In the genomic region with DNA sequence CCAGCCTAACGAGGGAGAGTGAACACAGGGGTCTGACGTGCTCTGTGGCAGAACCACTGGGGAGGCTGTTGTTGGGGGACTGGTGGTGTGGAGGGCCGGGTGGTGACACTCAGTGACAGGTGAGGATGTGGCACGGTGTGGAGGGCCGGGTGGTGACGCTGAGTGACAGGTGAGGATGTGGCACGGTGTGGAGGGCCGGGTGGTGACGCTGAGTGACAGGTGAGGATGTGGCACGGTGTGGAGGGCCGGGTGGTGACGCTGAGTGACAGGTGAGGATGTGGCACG, we compare ENCODE assay signal across 7 cellular contexts. TPM values are rescaled to one million over a fixed set of nuclear protein-coding genes. Genes with fewer than 3 reads are reported as not detected.
DNase-seq lines count a peak whose midpoint lies in the region; ATAC-seq and TF ChIP-seq lines count a peak whose summit lies in the region.
"Not testable (repeated sequence)": the region's sequence is repeated elsewhere in the genome, so short reads cannot be mapped to it uniquely, and the experiment has no call there.

No MANE protein-coding gene starts in this region.

- peak overlapping the region; percentile 74 for H3K27ac ChIP-seq in CD8-positive, alpha-beta T cell (ENCODE audit: low read depth, low read length)
- H3K27ac ChIP-seq in naive thymus-derived CD4-positive, alpha-beta T cell (ENCODE audit: low read depth, low read length), result peak overlapping the region; percentile 72

- not testable (repeated sequence) for H3K4me3 ChIP-seq in CD8-positive, alpha-beta T cell (ENCODE audit: low read depth, low read length); naive thymus-derived CD4-positive, alpha-beta T cell (ENCODE audit: low read length)

- intact Hi-C loops in CD8-positive, alpha-beta T cell (cut with DNase I, micrococcal nuclease), result loop anchor here in 1 of 2 experiments (2.0 kb wide), 1 partner anchor 18 kb away; a partner anchor contains a TSS
- intact Hi-C loops in naive thymus-derived CD4-positive, alpha-beta T cell (cut with micrococcal nuclease), result not testable (repeated sequence)

- H3K27ac Mint-ChIP-seq in CD8-positive, alpha-beta T cell, result peak overlapping the region; percentile 93
- peak overlapping the region; percentile 79 for H3K27ac Mint-ChIP-seq in activated T-cell treated with anti-CD3 and anti-CD28 coated beads, Interleukin-2, amount 50 U/mL, for 24 hours
- H3K27ac Mint-ChIP-seq in activated naive CD8-positive, alpha-beta T cell, result not testable (repeated sequence)
- peak overlapping the region in 8 of 9 donors; percentile 77 to 99 (median 94) for H3K27ac Mint-ChIP-seq in naive thymus-derived CD4-positive, alpha-beta T cell
- peak overlapping the region; percentile 84 for H3K27ac Mint-ChIP-seq in stimulated activated effector memory CD8-positive, alpha-beta T cell treated with anti-CD3 and anti-CD28 coated beads, Interleukin-12 subunit alpha, Interleukin-12 subunit beta, amount 100 ng/mL, for 72 hours

- H3K9me3 Mint-ChIP-seq in CD8-positive, alpha-beta T cell; activated T-cell treated with anti-CD3 and anti-CD28 coated beads, Interleukin-2, amount 50 U/mL, for 24 hours; activated naive CD8-positive, alpha-beta T cell (ENCODE audit: low read depth); naive thymus-derived CD4-positive, alpha-beta T cell; stimulated activated effector memory CD8-positive, alpha-beta T cell treated with anti-CD3 and anti-CD28 coated beads, Interleukin-12 subunit alpha, Interleukin-12 subunit beta, amount 100 ng/mL, for 72 hours: not testable (repeated sequence)

- peak in 2 of 7 experiments; percentile 64 to 75 for DNase-seq in CD8-positive, alpha-beta T cell
- peak; percentile 31 for DNase-seq in T-helper 22 cell (ENCODE audit: low read depth)
- DNase-seq in activated T-cell treated with anti-CD3 and anti-CD28 coated beads, Interleukin-2, amount 50 U/mL, for 24 hours; stimulated activated effector memory CD8-positive, alpha-beta T cell treated with anti-CD3 and anti-CD28 coated beads, Interleukin-12 subunit alpha, Interleukin-12 subunit beta, amount 100 ng/mL, for 72 hours (ENCODE audit: low spot score in 2 of 2): not testable (repeated sequence)
- peak; percentile 54 for DNase-seq in effector CD4-positive, alpha-beta T cell
- peak in 6 of 9 donors; percentile 52 to 75 (median 62) for DNase-seq in naive thymus-derived CD4-positive, alpha-beta T cell

- H3K27me3 Mint-ChIP-seq in CD8-positive, alpha-beta T cell (ENCODE audit: low read depth); activated T-cell treated with anti-CD3 and anti-CD28 coated beads, Interleukin-2, amount 50 U/mL, for 24 hours; activated naive CD8-positive, alpha-beta T cell; naive thymus-derived CD4-positive, alpha-beta T cell: not testable (repeated sequence)

- H3K36me3 ChIP-seq in CD8-positive, alpha-beta T cell (ENCODE audit: insufficient read depth, low read length); naive thymus-derived CD4-positive, alpha-beta T cell (ENCODE audit: control insufficient read depth in 2 of 3, insufficient read depth in 3 of 3, low read length in 3 of 3): not testable (repeated sequence)

- ATAC-seq in CD8-positive, alpha-beta T cell, result peak; percentile 34
- ATAC-seq in naive thymus-derived CD4-positive, alpha-beta T cell, result peak; percentile 21
- ATAC-seq in stimulated activated effector memory CD8-positive, alpha-beta T cell treated with anti-CD3 and anti-CD28 coated beads, Interleukin-12 subunit alpha, Interleukin-12 subunit beta, amount 100 ng/mL, for 72 hours, result peak; percentile 6

- not testable (repeated sequence) for H3K36me3 Mint-ChIP-seq in CD8-positive, alpha-beta T cell; activated T-cell treated with anti-CD3 and anti-CD28 coated beads, Interleukin-2, amount 50 U/mL, for 24 hours (ENCODE audit: low read depth); activated naive CD8-positive, alpha-beta T cell; naive thymus-derived CD4-positive, alpha-beta T cell
- peaks cover 15% of the 10 kb centered on the region for H3K36me3 Mint-ChIP-seq in stimulated activated effector memory CD8-positive, alpha-beta T cell treated with anti-CD3 and anti-CD28 coated beads, Interleukin-12 subunit alpha, Interleukin-12 subunit beta, amount 100 ng/mL, for 72 hours

- CTCF ChIA-PET in CD8-positive, alpha-beta T cell (lab: Charles Lee); naive thymus-derived CD4-positive, alpha-beta T cell (lab: Charles Lee): not testable (repeated sequence)

- not testable (repeated sequence) for H3K27me3 ChIP-seq in CD8-positive, alpha-beta T cell (ENCODE audit: insufficient read depth, low read length); naive thymus-derived CD4-positive, alpha-beta T cell (ENCODE audit: control insufficient read depth in 2 of 2, insufficient read depth in 2 of 2, low read length in 2 of 2)

- TF ChIP-seq CTCF in CD8-positive, alpha-beta T cell (IDR thresholded peaks at IDR 0.05), result not testable (repeated sequence)

- not testable (repeated sequence) for H3K4me3 Mint-ChIP-seq in CD8-positive, alpha-beta T cell; activated T-cell treated with anti-CD3 and anti-CD28 coated beads, Interleukin-2, amount 50 U/mL, for 24 hours
- H3K4me3 Mint-ChIP-seq in activated naive CD8-positive, alpha-beta T cell, result peak overlapping the region; percentile 7
- peak overlapping the region in 6 of 10 donors; percentile 27 to 77 (median 62) for H3K4me3 Mint-ChIP-seq in naive thymus-derived CD4-positive, alpha-beta T cell
- H3K4me3 Mint-ChIP-seq in stimulated activated effector memory CD8-positive, alpha-beta T cell treated with anti-CD3 and anti-CD28 coated beads, Interleukin-12 subunit alpha, Interleukin-12 subunit beta, amount 100 ng/mL, for 72 hours, result peak overlapping the region; percentile 30

- not testable (repeated sequence) for H3K9me3 ChIP-seq in CD8-positive, alpha-beta T cell (ENCODE audit: low read length); naive thymus-derived CD4-positive, alpha-beta T cell (ENCODE audit: control insufficient read depth in 2 of 3, low read length in 3 of 3)

- H3K4me1 Mint-ChIP-seq in CD8-positive, alpha-beta T cell (ENCODE audit: low read depth), result peaks cover 48% of the 10 kb centered on the region
- peaks cover 63% of the 10 kb centered on the region for H3K4me1 Mint-ChIP-seq in activated T-cell treated with anti-CD3 and anti-CD28 coated beads, Interleukin-2, amount 50 U/mL, for 24 hours (ENCODE audit: low read depth)
- H3K4me1 Mint-ChIP-seq in activated naive CD8-positive, alpha-beta T cell (ENCODE audit: low read depth), result peaks cover 40% of the 10 kb centered on the region
- H3K4me1 Mint-ChIP-seq in naive thymus-derived CD4-positive, alpha-beta T cell, result peaks cover 11 to 73% (median 48%) of the 10 kb centered on the region in 7 donors
- H3K4me1 Mint-ChIP-seq in stimulated activated effector memory CD8-positive, alpha-beta T cell treated with anti-CD3 and anti-CD28 coated beads, Interleukin-12 subunit alpha, Interleukin-12 subunit beta, amount 100 ng/mL, for 72 hours, result peaks cover 60% of the 10 kb centered on the region

- H3K4me1 ChIP-seq in CD8-positive, alpha-beta T cell (ENCODE audit: insufficient read depth, low read length), result peaks cover 68% of the 10 kb centered on the region
- H3K4me1 ChIP-seq in naive thymus-derived CD4-positive, alpha-beta T cell (ENCODE audit: control insufficient read depth in 2 of 2, insufficient read depth in 2 of 2, low read length in 2 of 2), result peaks cover 47 to 60% of the 10 kb centered on the region in 2 donors

- POLR2A ChIA-PET in CD8-positive, alpha-beta T cell (lab: Charles Lee), result interaction anchor here (1.1 to 1.5 kb wide), 2 partner anchors 10 to 17 kb away, joined by 3 to 5 read pairs; a partner anchor contains a TSS
- POLR2A ChIA-PET in naive thymus-derived CD4-positive, alpha-beta T cell (lab: Charles Lee), result interaction anchor here (1.2 kb wide), 1 partner anchor 18 kb away, joined by 5 read pairs; a partner anchor contains a TSS

RNA-seq across cellular contexts. Expression of a gene that starts 17.3 kb away (rescaled TPM):
- 10 to 100 TPM; 43.4 to 46.5 TPM for total RNA-seq in CD8-positive, alpha-beta T cell
- total RNA-seq in naive thymus-derived CD4-positive, alpha-beta T cell, result 10 to 100 TPM; 13.2 to 28.1 (median 18.1) TPM
- under 1 TPM; 0.15 to 0.16 TPM for polyA plus RNA-seq in naive thymus-derived CD4-positive, alpha-beta T cell
